ENCODE assay signal across 12 cellular contexts in genomic region chr18:10661333-10661732, GRCh38.
DNase-seq lines count a peak whose midpoint lies in the region; ATAC-seq and TF ChIP-seq lines count a peak whose summit lies in the region.
"Had no signal": no experiment of that assay in that cellular context is flagged by ENCODE, and none has a peak within 500 bp of the region (broad histone marks: within the 10 kb centered on the region; RNA-seq: fewer than 3 reads in every experiment).

No MANE protein-coding gene starts in this region.

- no peak overlapping the region for H2BK120ac ChIP-seq in mesendoderm (ENCODE audit: low read depth, low read length)

- no peak overlapping the region for H4K8ac ChIP-seq in mesendoderm (ENCODE audit: low read depth, low read length)

- H3K79me1 ChIP-seq in mesendoderm (ENCODE audit: low read length), result no peaks in the 10 kb centered on the region

- no peak overlapping the region for H3K18ac ChIP-seq in mesendoderm (ENCODE audit: low read length)

- WGBS in mesendoderm (ENCODE audit: extremely low coverage, insufficient coverage, low lambda C conversion rate), result no CpG with 5 or more reads among the region's 3 CpGs

- H2BK5ac ChIP-seq in mesendoderm (ENCODE audit: low read length), result no peak overlapping the region

- H3K79me2 ChIP-seq in mesendoderm (ENCODE audit: control insufficient read depth, insufficient read depth, low read length), result no peaks in the 10 kb centered on the region

- no peak overlapping the region for H3K23ac ChIP-seq in mesendoderm (ENCODE audit: low read length)

- no peak overlapping the region for H3K27ac ChIP-seq in mesendoderm (ENCODE audit: low read depth, low read length)

- H3K4ac ChIP-seq in mesendoderm (ENCODE audit: low read depth, low read length), result no peak overlapping the region

- peaks cover 8% of the 10 kb centered on the region for H3K4me1 ChIP-seq in mesendoderm (ENCODE audit: control insufficient read depth, low read depth, low read length)

- ATAC-seq in GM18505 (IDR thresholded peaks at IDR 0.05; ENCODE audit: unreplicated experiment), result no peak

- no peak overlapping the region for H3K56ac ChIP-seq in mesendoderm (ENCODE audit: low read length)

- DNase-seq in Daoy (ENCODE audit: low read depth) (peak; percentile 65), LNCaP clone FGC (ENCODE audit: low read depth) (peak; percentile 10), epithelial cell of esophagus (ENCODE audit: low read depth) (peak; percentile 80), mesendoderm (peak; percentile 63), NCI-H526 treated with DMSO at 0.1 percent for 48 hours (lab: John Stamatoyannopoulos, UW) (no peak), Ammon's horn (ENCODE audit: low spot score) (no peak)
- no peak for DNase-seq in stimulated activated CD4-positive, alpha-beta T cell treated with anti-CD3 and anti-CD28 coated beads, Interleukin-4, amount 100 ng/mL, for 24 hours
- DNase-seq: GF-D8, immature natural killer cell, Kasumi-1, T-helper 2 cell had no signal

- H3K9ac ChIP-seq in mesendoderm (ENCODE audit: low read length), result no peak overlapping the region

- no peaks in the 10 kb centered on the region for H3K27me3 ChIP-seq in mesendoderm (ENCODE audit: insufficient read depth, low read length, poor library complexity)

- no peak overlapping the region for H3K4me2 ChIP-seq in mesendoderm (ENCODE audit: low read length)

- no peak for TF ChIP-seq POLR2A in GM18505 (IDR thresholded peaks at IDR 0.05; ENCODE audit: borderline replicate concordance, extremely low read depth, insufficient read depth, insufficient read length)

- no peak for TF ChIP-seq CTCF in LNCaP clone FGC (IDR thresholded peaks at IDR 0.05; ENCODE audit: control insufficient read depth, extremely low read depth, insufficient read depth)
- no peak for TF ChIP-seq CTCF in epithelial cell of esophagus (IDR thresholded peaks at IDR 0.05; ENCODE audit: insufficient read depth, low read depth, low read length, missing control alignments)

- no peak overlapping the region for H2BK15ac ChIP-seq in mesendoderm (replicated peaks; ENCODE audit: low read depth)

- no peak overlapping the region for H4K5ac ChIP-seq in mesendoderm (ENCODE audit: low read length)

- no peaks in the 10 kb centered on the region for H3K36me3 ChIP-seq in mesendoderm (ENCODE audit: control insufficient read depth, insufficient read depth, low read length)

- H2AK5ac ChIP-seq in mesendoderm (ENCODE audit: low read length), result no peak overlapping the region

- H3K4me3 ChIP-seq in LNCaP clone FGC (ENCODE audit: low read depth, low read length) (no peak overlapping the region), epithelial cell of esophagus (ENCODE audit: low read length) (no peak overlapping the region), mesendoderm (ENCODE audit: low read length) (no peak overlapping the region)

Comparison
In these comparisons a context has a peak if more than half of its experiments do, and no peak if none do; other contexts are left out.
1. DNase-seq: peak in Daoy (single experiment), LNCaP clone FGC (single experiment), epithelial cell of esophagus (single experiment) and mesendoderm (single experiment); none in NCI-H526 treated with DMSO at 0.1 percent for 48 hours (single experiment), Ammon's horn (single experiment) and stimulated activated CD4-positive, alpha-beta T cell treated with anti-CD3 and anti-CD28 coated beads, Interleukin-4, amount 100 ng/mL, for 24 hours (single experiment).